ENCODE assay signal across 1 cellular context in genomic region chr14:100203962-100204834, GRCh38.
TF ChIP-seq lines count a peak whose summit lies in the region.

No MANE protein-coding gene starts in this region.

TF ChIP-seq in HepG2, 621 proteins besides CTCF, POLR2A, EP300 and RAD21 (continued from another document and continues in another):
- TF ChIP-seq, protein P1, sequence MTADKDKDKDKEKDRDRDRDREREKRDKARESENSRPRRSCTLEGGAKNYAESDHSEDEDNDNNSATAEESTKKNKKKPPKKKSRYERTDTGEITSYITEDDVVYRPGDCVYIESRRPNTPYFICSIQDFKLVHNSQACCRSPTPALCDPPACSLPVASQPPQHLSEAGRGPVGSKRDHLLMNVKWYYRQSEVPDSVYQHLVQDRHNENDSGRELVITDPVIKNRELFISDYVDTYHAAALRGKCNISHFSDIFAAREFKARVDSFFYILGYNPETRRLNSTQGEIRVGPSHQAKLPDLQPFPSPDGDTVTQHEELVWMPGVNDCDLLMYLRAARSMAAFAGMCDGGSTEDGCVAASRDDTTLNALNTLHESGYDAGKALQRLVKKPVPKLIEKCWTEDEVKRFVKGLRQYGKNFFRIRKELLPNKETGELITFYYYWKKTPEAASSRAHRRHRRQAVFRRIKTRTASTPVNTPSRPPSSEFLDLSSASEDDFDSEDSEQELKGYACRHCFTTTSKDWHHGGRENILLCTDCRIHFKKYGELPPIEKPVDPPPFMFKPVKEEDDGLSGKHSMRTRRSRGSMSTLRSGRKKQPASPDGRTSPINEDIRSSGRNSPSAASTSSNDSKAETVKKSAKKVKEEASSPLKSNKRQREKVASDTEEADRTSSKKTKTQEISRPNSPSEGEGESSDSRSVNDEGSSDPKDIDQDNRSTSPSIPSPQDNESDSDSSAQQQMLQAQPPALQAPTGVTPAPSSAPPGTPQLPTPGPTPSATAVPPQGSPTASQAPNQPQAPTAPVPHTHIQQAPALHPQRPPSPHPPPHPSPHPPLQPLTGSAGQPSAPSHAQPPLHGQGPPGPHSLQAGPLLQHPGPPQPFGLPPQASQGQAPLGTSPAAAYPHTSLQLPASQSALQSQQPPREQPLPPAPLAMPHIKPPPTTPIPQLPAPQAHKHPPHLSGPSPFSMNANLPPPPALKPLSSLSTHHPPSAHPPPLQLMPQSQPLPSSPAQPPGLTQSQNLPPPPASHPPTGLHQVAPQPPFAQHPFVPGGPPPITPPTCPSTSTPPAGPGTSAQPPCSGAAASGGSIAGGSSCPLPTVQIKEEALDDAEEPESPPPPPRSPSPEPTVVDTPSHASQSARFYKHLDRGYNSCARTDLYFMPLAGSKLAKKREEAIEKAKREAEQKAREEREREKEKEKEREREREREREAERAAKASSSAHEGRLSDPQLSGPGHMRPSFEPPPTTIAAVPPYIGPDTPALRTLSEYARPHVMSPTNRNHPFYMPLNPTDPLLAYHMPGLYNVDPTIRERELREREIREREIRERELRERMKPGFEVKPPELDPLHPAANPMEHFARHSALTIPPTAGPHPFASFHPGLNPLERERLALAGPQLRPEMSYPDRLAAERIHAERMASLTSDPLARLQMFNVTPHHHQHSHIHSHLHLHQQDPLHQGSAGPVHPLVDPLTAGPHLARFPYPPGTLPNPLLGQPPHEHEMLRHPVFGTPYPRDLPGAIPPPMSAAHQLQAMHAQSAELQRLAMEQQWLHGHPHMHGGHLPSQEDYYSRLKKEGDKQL (CRISPR knock-in tag; IDR thresholded peaks at IDR 0.05; ENCODE audit: low read depth) = 0 out of 2 replicates have a peak, but pooled peaks have one; percentile 62
- TF ChIP-seq, protein P2, sequence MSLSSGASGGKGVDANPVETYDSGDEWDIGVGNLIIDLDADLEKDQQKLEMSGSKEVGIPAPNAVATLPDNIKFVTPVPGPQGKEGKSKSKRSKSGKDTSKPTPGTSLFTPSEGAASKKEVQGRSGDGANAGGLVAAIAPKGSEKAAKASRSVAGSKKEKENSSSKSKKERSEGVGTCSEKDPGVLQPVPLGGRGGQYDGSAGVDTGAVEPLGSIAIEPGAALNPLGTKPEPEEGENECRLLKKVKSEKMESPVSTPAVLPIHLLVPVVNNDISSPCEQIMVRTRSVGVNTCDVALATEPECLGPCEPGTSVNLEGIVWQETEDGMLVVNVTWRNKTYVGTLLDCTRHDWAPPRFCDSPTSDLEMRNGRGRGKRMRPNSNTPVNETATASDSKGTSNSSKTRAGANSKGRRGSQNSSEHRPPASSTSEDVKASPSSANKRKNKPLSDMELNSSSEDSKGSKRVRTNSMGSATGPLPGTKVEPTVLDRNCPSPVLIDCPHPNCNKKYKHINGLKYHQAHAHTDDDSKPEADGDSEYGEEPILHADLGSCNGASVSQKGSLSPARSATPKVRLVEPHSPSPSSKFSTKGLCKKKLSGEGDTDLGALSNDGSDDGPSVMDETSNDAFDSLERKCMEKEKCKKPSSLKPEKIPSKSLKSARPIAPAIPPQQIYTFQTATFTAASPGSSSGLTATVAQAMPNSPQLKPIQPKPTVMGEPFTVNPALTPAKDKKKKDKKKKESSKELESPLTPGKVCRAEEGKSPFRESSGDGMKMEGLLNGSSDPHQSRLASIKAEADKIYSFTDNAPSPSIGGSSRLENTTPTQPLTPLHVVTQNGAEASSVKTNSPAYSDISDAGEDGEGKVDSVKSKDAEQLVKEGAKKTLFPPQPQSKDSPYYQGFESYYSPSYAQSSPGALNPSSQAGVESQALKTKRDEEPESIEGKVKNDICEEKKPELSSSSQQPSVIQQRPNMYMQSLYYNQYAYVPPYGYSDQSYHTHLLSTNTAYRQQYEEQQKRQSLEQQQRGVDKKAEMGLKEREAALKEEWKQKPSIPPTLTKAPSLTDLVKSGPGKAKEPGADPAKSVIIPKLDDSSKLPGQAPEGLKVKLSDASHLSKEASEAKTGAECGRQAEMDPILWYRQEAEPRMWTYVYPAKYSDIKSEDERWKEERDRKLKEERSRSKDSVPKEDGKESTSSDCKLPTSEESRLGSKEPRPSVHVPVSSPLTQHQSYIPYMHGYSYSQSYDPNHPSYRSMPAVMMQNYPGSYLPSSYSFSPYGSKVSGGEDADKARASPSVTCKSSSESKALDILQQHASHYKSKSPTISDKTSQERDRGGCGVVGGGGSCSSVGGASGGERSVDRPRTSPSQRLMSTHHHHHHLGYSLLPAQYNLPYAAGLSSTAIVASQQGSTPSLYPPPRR (CRISPR knock-in tag; IDR thresholded peaks at IDR 0.05; ENCODE audit: borderline replicate concordance) = peak; percentile 73
- TF ChIP-seq, protein P3, sequence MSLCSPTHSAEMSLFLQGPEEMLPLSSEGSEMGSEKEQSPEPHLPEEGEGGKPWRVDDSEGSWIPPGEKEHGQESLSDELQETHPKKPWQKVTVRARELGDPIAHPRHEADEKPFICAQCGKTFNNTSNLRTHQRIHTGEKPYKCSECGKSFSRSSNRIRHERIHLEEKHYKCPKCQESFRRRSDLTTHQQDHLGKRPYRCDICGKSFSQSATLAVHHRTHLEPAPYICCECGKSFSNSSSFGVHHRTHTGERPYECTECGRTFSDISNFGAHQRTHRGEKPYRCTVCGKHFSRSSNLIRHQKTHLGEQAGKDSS (CRISPR knock-in tag; IDR thresholded peaks at IDR 0.05; ENCODE audit: borderline replicate concordance, low read depth) = 0 out of 2 replicates have a peak, but pooled peaks have one; percentile 19
- TF ChIP-seq, protein P4, sequence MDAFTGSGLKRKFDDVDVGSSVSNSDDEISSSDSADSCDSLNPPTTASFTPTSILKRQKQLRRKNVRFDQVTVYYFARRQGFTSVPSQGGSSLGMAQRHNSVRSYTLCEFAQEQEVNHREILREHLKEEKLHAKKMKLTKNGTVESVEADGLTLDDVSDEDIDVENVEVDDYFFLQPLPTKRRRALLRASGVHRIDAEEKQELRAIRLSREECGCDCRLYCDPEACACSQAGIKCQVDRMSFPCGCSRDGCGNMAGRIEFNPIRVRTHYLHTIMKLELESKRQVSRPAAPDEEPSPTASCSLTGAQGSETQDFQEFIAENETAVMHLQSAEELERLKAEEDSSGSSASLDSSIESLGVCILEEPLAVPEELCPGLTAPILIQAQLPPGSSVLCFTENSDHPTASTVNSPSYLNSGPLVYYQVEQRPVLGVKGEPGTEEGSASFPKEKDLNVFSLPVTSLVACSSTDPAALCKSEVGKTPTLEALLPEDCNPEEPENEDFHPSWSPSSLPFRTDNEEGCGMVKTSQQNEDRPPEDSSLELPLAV (CRISPR knock-in tag; conservative IDR thresholded peaks at IDR 0.05; ENCODE audit: low read depth) = no peak
- TF ChIP-seq ZNF282 (IDR thresholded peaks at IDR 0.05; ENCODE audit: partially characterized antibody) (no peak), POLR2AphosphoS2 (IDR thresholded peaks at IDR 0.05; ENCODE audit: low read depth, low read length) (no peak), ZNF567 (CRISPR knock-in tag; IDR thresholded peaks at IDR 0.05; ENCODE audit: borderline replicate concordance) (no peak), SIN3B (IDR thresholded peaks at IDR 0.05; ENCODE audit: low read length) (no peak), MIXL1 (CRISPR knock-in tag; IDR thresholded peaks at IDR 0.05) (peak; percentile 81; the same call in 1 of the 2 replicates), HNRNPL (IDR thresholded peaks at IDR 0.05; ENCODE audit: low read depth, low read length) (no peak), ZNF558 (CRISPR knock-in tag; IDR thresholded peaks at IDR 0.05; ENCODE audit: borderline replicate concordance) (no peak), MBD4 (IDR thresholded peaks at IDR 0.05; ENCODE audit: borderline replicate concordance, low read length) (no peak), POLR2G (IDR thresholded peaks at IDR 0.05; ENCODE audit: low read depth, low read length) (no peak), ZNF292 (CRISPR knock-in tag; IDR thresholded peaks at IDR 0.05; ENCODE audit: borderline replicate concordance, low read depth) (0 out of 2 replicates have a peak, but pooled peaks have one; percentile 22), ZNF790 (CRISPR knock-in tag; IDR thresholded peaks at IDR 0.05; ENCODE audit: borderline replicate concordance) (no peak), CBX1 (IDR thresholded peaks at IDR 0.05; ENCODE audit: low read depth) (no peak), MXI1 (IDR thresholded peaks at IDR 0.05; ENCODE audit: borderline replicate concordance, low read depth, low read length) (peak; percentile 41; the same call in 1 of the 3 replicates), ZNF230 (CRISPR knock-in tag; IDR thresholded peaks at IDR 0.05) (no peak), NCOA1 (CRISPR knock-in tag; IDR thresholded peaks at IDR 0.05) (no peak), ZFP41 (CRISPR knock-in tag; IDR thresholded peaks at IDR 0.05; ENCODE audit: borderline replicate concordance) (no peak), KMT2B (CRISPR knock-in tag; IDR thresholded peaks at IDR 0.05) (peak; percentile 43; the same call in 1 of the 2 replicates), BCL6 (CRISPR knock-in tag; IDR thresholded peaks at IDR 0.05) (peak; percentile 76), ZFYVE20 (CRISPR knock-in tag; IDR thresholded peaks at IDR 0.05; ENCODE audit: borderline replicate concordance, low read depth) (no peak), NCOA2 (CRISPR knock-in tag; IDR thresholded peaks at IDR 0.05) (peak; percentile 81), ZNF841 (CRISPR knock-in tag; IDR thresholded peaks at IDR 0.05; ENCODE audit: borderline replicate concordance) (no peak), SAP130 (CRISPR knock-in tag; IDR thresholded peaks at IDR 0.05; ENCODE audit: low read depth) (peak; percentile 92), POGZ (CRISPR knock-in tag; IDR thresholded peaks at IDR 0.05) (peak; percentile 63)
- TF ChIP-seq, protein P5, sequence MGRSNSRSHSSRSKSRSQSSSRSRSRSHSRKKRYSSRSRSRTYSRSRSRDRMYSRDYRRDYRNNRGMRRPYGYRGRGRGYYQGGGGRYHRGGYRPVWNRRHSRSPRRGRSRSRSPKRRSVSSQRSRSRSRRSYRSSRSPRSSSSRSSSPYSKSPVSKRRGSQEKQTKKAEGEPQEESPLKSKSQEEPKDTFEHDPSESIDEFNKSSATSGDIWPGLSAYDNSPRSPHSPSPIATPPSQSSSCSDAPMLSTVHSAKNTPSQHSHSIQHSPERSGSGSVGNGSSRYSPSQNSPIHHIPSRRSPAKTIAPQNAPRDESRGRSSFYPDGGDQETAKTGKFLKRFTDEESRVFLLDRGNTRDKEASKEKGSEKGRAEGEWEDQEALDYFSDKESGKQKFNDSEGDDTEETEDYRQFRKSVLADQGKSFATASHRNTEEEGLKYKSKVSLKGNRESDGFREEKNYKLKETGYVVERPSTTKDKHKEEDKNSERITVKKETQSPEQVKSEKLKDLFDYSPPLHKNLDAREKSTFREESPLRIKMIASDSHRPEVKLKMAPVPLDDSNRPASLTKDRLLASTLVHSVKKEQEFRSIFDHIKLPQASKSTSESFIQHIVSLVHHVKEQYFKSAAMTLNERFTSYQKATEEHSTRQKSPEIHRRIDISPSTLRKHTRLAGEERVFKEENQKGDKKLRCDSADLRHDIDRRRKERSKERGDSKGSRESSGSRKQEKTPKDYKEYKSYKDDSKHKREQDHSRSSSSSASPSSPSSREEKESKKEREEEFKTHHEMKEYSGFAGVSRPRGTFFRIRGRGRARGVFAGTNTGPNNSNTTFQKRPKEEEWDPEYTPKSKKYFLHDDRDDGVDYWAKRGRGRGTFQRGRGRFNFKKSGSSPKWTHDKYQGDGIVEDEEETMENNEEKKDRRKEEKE (IDR thresholded peaks at IDR 0.05) = no peak
- TF ChIP-seq, protein P6, sequence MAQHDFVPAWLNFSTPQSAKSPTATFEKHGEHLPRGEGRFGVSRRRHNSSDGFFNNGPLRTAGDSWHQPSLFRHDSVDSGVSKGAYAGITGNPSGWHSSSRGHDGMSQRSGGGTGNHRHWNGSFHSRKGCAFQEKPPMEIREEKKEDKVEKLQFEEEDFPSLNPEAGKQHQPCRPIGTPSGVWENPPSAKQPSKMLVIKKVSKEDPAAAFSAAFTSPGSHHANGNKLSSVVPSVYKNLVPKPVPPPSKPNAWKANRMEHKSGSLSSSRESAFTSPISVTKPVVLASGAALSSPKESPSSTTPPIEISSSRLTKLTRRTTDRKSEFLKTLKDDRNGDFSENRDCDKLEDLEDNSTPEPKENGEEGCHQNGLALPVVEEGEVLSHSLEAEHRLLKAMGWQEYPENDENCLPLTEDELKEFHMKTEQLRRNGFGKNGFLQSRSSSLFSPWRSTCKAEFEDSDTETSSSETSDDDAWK (CRISPR knock-in tag; IDR thresholded peaks at IDR 0.05) = no peak
- TF ChIP-seq, protein P7, sequence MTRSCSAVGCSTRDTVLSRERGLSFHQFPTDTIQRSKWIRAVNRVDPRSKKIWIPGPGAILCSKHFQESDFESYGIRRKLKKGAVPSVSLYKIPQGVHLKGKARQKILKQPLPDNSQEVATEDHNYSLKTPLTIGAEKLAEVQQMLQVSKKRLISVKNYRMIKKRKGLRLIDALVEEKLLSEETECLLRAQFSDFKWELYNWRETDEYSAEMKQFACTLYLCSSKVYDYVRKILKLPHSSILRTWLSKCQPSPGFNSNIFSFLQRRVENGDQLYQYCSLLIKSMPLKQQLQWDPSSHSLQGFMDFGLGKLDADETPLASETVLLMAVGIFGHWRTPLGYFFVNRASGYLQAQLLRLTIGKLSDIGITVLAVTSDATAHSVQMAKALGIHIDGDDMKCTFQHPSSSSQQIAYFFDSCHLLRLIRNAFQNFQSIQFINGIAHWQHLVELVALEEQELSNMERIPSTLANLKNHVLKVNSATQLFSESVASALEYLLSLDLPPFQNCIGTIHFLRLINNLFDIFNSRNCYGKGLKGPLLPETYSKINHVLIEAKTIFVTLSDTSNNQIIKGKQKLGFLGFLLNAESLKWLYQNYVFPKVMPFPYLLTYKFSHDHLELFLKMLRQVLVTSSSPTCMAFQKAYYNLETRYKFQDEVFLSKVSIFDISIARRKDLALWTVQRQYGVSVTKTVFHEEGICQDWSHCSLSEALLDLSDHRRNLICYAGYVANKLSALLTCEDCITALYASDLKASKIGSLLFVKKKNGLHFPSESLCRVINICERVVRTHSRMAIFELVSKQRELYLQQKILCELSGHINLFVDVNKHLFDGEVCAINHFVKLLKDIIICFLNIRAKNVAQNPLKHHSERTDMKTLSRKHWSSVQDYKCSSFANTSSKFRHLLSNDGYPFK (CRISPR knock-in tag; IDR thresholded peaks at IDR 0.05; ENCODE audit: borderline replicate concordance) = no peak
- TF ChIP-seq, protein P8, sequence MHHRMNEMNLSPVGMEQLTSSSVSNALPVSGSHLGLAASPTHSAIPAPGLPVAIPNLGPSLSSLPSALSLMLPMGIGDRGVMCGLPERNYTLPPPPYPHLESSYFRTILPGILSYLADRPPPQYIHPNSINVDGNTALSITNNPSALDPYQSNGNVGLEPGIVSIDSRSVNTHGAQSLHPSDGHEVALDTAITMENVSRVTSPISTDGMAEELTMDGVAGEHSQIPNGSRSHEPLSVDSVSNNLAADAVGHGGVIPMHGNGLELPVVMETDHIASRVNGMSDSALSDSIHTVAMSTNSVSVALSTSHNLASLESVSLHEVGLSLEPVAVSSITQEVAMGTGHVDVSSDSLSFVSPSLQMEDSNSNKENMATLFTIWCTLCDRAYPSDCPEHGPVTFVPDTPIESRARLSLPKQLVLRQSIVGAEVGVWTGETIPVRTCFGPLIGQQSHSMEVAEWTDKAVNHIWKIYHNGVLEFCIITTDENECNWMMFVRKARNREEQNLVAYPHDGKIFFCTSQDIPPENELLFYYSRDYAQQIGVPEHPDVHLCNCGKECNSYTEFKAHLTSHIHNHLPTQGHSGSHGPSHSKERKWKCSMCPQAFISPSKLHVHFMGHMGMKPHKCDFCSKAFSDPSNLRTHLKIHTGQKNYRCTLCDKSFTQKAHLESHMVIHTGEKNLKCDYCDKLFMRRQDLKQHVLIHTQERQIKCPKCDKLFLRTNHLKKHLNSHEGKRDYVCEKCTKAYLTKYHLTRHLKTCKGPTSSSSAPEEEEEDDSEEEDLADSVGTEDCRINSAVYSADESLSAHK (CRISPR knock-in tag; IDR thresholded peaks at IDR 0.05; ENCODE audit: borderline replicate concordance) = no peak
- TF ChIP-seq, protein P9, sequence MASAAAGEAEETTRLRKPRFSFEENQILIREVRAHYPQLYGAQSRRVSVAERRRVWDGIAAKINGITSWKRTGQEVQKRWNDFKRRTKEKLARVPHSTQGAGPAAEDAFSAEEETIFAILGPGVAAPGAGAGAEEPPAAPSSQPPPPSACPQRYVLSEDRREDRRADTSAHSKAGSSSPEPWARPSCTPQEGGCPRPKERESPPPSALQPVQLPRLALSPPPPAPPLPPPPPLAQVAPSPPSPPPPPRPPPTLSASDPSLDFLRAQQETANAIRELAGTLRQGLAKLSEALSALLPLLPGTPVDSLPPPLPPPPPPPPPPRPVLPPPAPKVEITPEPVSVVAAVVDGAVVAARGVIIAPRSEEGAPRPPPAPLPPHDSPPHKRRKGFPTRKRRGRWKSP (CRISPR knock-in tag; IDR thresholded peaks at IDR 0.05) = peak; percentile 32; the same call in 1 of the 2 replicates
